In the genomic region with DNA sequence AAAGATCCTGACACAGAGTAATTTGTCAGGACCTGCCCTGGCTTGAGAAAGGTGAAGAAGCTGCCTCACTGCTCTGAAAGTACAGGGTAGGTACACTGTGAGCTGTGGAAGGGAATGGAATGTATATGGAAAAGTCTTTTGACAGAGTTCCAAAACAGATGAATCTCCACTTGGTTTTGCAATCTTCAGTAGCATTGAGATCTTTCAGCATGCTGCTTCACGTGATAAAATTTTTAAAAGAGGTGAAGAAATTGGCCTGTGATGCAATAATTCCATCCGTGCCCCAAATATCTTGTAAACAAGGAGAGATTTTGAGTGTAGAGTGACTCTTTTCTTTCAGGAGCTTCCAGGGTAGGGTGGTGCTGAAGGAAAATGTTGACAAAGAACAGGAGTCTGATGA, we compare ENCODE assay signal across 15 cellular contexts.
A peak's percentile ranks its signal among the peaks of the same experiment; 100 is the strongest.
DNase-seq lines count a peak whose midpoint lies in the region; ATAC-seq and TF ChIP-seq lines count a peak whose summit lies in the region.
"Had no signal": no experiment of that assay in that cellular context is flagged by ENCODE, and none has a peak within 500 bp of the region (broad histone marks: within the 10 kb centered on the region; RNA-seq: fewer than 3 reads in every experiment).

No MANE protein-coding gene starts in this region.

- H3K36me3 ChIP-seq in ACC112 (ENCODE audit: insufficient read depth, low read length), result no peaks in the 10 kb centered on the region
- H3K36me3 ChIP-seq in left lung, result no peaks in the 10 kb centered on the region

- H3K4me1 ChIP-seq in ACC112 (ENCODE audit: control insufficient read depth, insufficient read depth, low read length, unreplicated experiment) (peaks cover 14% of the 10 kb centered on the region), left lung (peaks cover 0 to 5% of the 10 kb centered on the region in 2 donors)

- H3K4me3 Mint-ChIP-seq in activated CD4-positive, alpha-beta T cell treated with anti-CD3 and anti-CD28 coated beads, Interleukin-2, amount 10 ng/mL, durations not matched to agents 24 days and 14 days, result no peak overlapping the region
- H3K4me3 Mint-ChIP-seq: activated CD8-positive, alpha-beta T cell treated with anti-CD3 and anti-CD28 coated beads, Interleukin-2, amount 10 ng/mL, durations not matched to agents 7 days and 5 days; central memory CD8-positive, alpha-beta T cell; endodermal cell; neural crest cell had no signal

- TF ChIP-seq CTCF in choroid plexus epithelial cell (conservative IDR thresholded peaks at IDR 0.05; ENCODE audit: low read depth, low read length), result no peak
- no peak for TF ChIP-seq CTCF in left lung (IDR thresholded peaks at IDR 0.05)

- H3K27me3 ChIP-seq in ACC112 (ENCODE audit: insufficient read depth, low read length) (no peaks in the 10 kb centered on the region), left lung (no peaks in the 10 kb centered on the region)

- no peaks in the 10 kb centered on the region for H3K9me3 ChIP-seq in left lung

- H3K4me3 ChIP-seq in ACC112 (ENCODE audit: low read depth, low read length), result 0 out of 2 replicates have a peak overlapping the region, but pooled peaks have one; percentile 24
- H3K4me3 ChIP-seq in choroid plexus epithelial cell (ENCODE audit: low read depth, low read length), result no peak overlapping the region
- no peak overlapping the region for H3K4me3 ChIP-seq in left lung
- H3K4me3 ChIP-seq: lung had no signal

- peak; percentile 43 for ATAC-seq in left lung
- no peak for ATAC-seq in HG02610 (IDR thresholded peaks at IDR 0.05; ENCODE audit: unreplicated experiment)
- no peak for ATAC-seq in GM18498 (IDR thresholded peaks at IDR 0.05; ENCODE audit: unreplicated experiment)
- ATAC-seq: activated CD8-positive, alpha-beta T cell treated with anti-CD3 and anti-CD28 coated beads, Interleukin-2, amount 10 ng/mL, durations not matched to agents 7 days and 5 days had no signal

- H3K27ac Mint-ChIP-seq in activated CD4-positive, alpha-beta T cell treated with anti-CD3 and anti-CD28 coated beads, Interleukin-2, amount 10 ng/mL, durations not matched to agents 24 days and 14 days, result no peak overlapping the region
- H3K27ac Mint-ChIP-seq: activated CD8-positive, alpha-beta T cell treated with anti-CD3 and anti-CD28 coated beads, Interleukin-2, amount 10 ng/mL, durations not matched to agents 7 days and 5 days; endodermal cell had no signal

- DNase-seq in HS-5 (ENCODE audit: low read depth), result peak; percentile 58
- DNase-seq in choroid plexus epithelial cell (ENCODE audit: low read depth), result peak; percentile 91
- no peak for DNase-seq in left lung
- no peak for DNase-seq in activated CD4-positive, alpha-beta T cell treated with anti-CD3 and anti-CD28 coated beads, Interleukin-2, amount 10 ng/mL, durations not matched to agents 24 days and 14 days
- no peak for DNase-seq in NK-92 treated with Interleukin-12 subunit alpha and Interleukin-12 subunit beta, amount 100 ng/mL, for 24 hours (lab: John Stamatoyannopoulos, UW)
- DNase-seq: activated CD8-positive, alpha-beta T cell treated with anti-CD3 and anti-CD28 coated beads, Interleukin-2, amount 10 ng/mL, durations not matched to agents 7 days and 5 days; activated naive CD4-positive, alpha-beta T cell treated with Interleukin-2 at 50 U/mL for 16 hours; endodermal cell; NCI-H1092 treated with DMSO at 0.1 percent for 48 hours had no signal

- no peaks in the 10 kb centered on the region for H3K36me3 Mint-ChIP-seq in activated CD4-positive, alpha-beta T cell treated with anti-CD3 and anti-CD28 coated beads, Interleukin-2, amount 10 ng/mL, durations not matched to agents 24 days and 14 days (ENCODE audit: low read depth)

- intact Hi-C loops in left lung (cut with DNase I), result no loop called here
- intact Hi-C loops in activated CD4-positive, alpha-beta T cell treated with anti-CD3 and anti-CD28 coated beads, Interleukin-2, amount 10 ng/mL, durations not matched to agents 24 days and 14 days (cut with micrococcal nuclease), result no loop called here

- no peaks in the 10 kb centered on the region for H3K4me1 Mint-ChIP-seq in activated CD4-positive, alpha-beta T cell treated with anti-CD3 and anti-CD28 coated beads, Interleukin-2, amount 10 ng/mL, durations not matched to agents 24 days and 14 days
- H3K4me1 Mint-ChIP-seq: central memory CD8-positive, alpha-beta T cell; neural crest cell had no signal

- no peak overlapping the region for H2AFZ ChIP-seq in ACC112 (ENCODE audit: low read length, unreplicated experiment)

- H3K9me3 Mint-ChIP-seq in activated CD4-positive, alpha-beta T cell treated with anti-CD3 and anti-CD28 coated beads, Interleukin-2, amount 10 ng/mL, durations not matched to agents 24 days and 14 days, result no peaks in the 10 kb centered on the region
- H3K9me3 Mint-ChIP-seq: central memory CD8-positive, alpha-beta T cell; endodermal cell; neural crest cell had no signal

- no peaks in the 10 kb centered on the region for H3K79me2 ChIP-seq in ACC112 (ENCODE audit: control insufficient read depth, insufficient read depth, low read length, unreplicated experiment)

- peak overlapping the region; percentile 61 for H3K27ac ChIP-seq in ACC112 (ENCODE audit: low read depth, low read length)
- no peak overlapping the region for H3K27ac ChIP-seq in left lung

- no peaks in the 10 kb centered on the region for H3K27me3 Mint-ChIP-seq in activated CD4-positive, alpha-beta T cell treated with anti-CD3 and anti-CD28 coated beads, Interleukin-2, amount 10 ng/mL, durations not matched to agents 24 days and 14 days

Comparison
In these comparisons a context has a peak if more than half of its experiments do, and no peak if none do; other contexts are left out.
1. DNase-seq: peak in HS-5 (single experiment) and choroid plexus epithelial cell (single experiment); none in left lung (0 of 2), activated CD4-positive, alpha-beta T cell treated with anti-CD3 and anti-CD28 coated beads, Interleukin-2, amount 10 ng/mL, durations not matched to agents 24 days and 14 days (single experiment) and NK-92 treated with Interleukin-12 subunit alpha and Interleukin-12 subunit beta, amount 100 ng/mL, for 24 hours (single experiment).